Comparison of ENCODE assay signal across 2 cellular contexts in genomic region chr5:52809884-52810283, GRCh38.
TF ChIP-seq lines count a peak whose summit lies in the region.

No MANE protein-coding gene starts in this region.

TF ChIP-seq in HepG2, 621 proteins besides CTCF, POLR2A, EP300 and RAD21 (continued from another document):
- 0 out of 2 replicates have a peak, but pooled peaks have one; percentile 27 for TF ChIP-seq PRDM15 (CRISPR knock-in tag; IDR thresholded peaks at IDR 0.05)

TF ChIP-seq in HEK293T, 16 proteins besides CTCF, POLR2A, EP300 and RAD21 (continued from another document):
- TF ChIP-seq ELF4 (IDR thresholded peaks at IDR 0.05), result no peak
